8 cellular contexts compared by ENCODE assay signal in genomic region chr21:37074195-37074510, GRCh38. TPM values are rescaled to one million over a fixed set of nuclear protein-coding genes. Genes with fewer than 3 reads are reported as not detected.
DNase-seq lines count a peak whose midpoint lies in the region; ATAC-seq and TF ChIP-seq lines count a peak whose summit lies in the region.

No MANE protein-coding gene starts in this region.

- TF ChIP-seq POLR2A in Peyer's patch (IDR thresholded peaks at IDR 0.05) (no peak), esophagus muscularis mucosa (IDR thresholded peaks at IDR 0.05; ENCODE audit: low read depth) (no peak)

- peaks cover 17% of the 10 kb centered on the region for H3K36me3 Mint-ChIP-seq in activated CD4-positive, alpha-beta T cell treated with anti-CD3 and anti-CD28 coated beads, Interleukin-2, amount 10 ng/mL, durations not matched to agents 24 days and 14 days (ENCODE audit: low read depth)

- TF ChIP-seq CTCF in Peyer's patch (IDR thresholded peaks at IDR 0.05) (no peak), esophagus muscularis mucosa (IDR thresholded peaks at IDR 0.05) (no peak), osteoblast (IDR thresholded peaks at IDR 0.05; ENCODE audit: extremely low read depth, low read depth, low read length) (no peak)

- peak overlapping the region; percentile 70 for H2AFZ ChIP-seq in osteoblast (ENCODE audit: low read length)

- no peak for TF ChIP-seq EP300 in esophagus muscularis mucosa (IDR thresholded peaks at IDR 0.05)

- H4K20me1 ChIP-seq in osteoblast (ENCODE audit: insufficient read depth, low read length), result peaks cover 46% of the 10 kb centered on the region

- H3K4me1 ChIP-seq in Peyer's patch, result peaks cover 0 to 24% (median 5%) of the 10 kb centered on the region in 4 donors
- peaks cover 16 to 40% (median 32%) of the 10 kb centered on the region in 4 donors for H3K4me1 ChIP-seq in esophagus muscularis mucosa
- peaks cover 18% of the 10 kb centered on the region for H3K4me1 ChIP-seq in osteoblast (ENCODE audit: insufficient read depth, low read length)

- WGBS in esophagus muscularis mucosa, result 8% methylated on average over 9 of the region's 14 CpGs

- peaks cover 36% of the 10 kb centered on the region for H3K4me1 Mint-ChIP-seq in activated CD4-positive, alpha-beta T cell treated with anti-CD3 and anti-CD28 coated beads, Interleukin-2, amount 10 ng/mL, durations not matched to agents 24 days and 14 days

- peaks cover 6% of the 10 kb centered on the region for H3K27me3 Mint-ChIP-seq in activated CD4-positive, alpha-beta T cell treated with anti-CD3 and anti-CD28 coated beads, Interleukin-2, amount 10 ng/mL, durations not matched to agents 24 days and 14 days

- peak overlapping the region; percentile 96 for H3K27ac Mint-ChIP-seq in activated CD4-positive, alpha-beta T cell treated with anti-CD3 and anti-CD28 coated beads, Interleukin-2, amount 10 ng/mL, durations not matched to agents 24 days and 14 days

- peak overlapping the region; percentile 68 to 92 (median 90) for H3K4me3 ChIP-seq in Peyer's patch
- H3K4me3 ChIP-seq in esophagus muscularis mucosa, result peak overlapping the region; percentile 75 to 97 (median 76)
- peak overlapping the region; percentile 92 for H3K4me3 ChIP-seq in osteoblast (ENCODE audit: insufficient read depth, low read length)

- peaks cover 61% of the 10 kb centered on the region for H3K79me2 ChIP-seq in osteoblast (ENCODE audit: insufficient read depth, low read length)

- intact Hi-C loops in activated CD4-positive, alpha-beta T cell treated with anti-CD3 and anti-CD28 coated beads, Interleukin-2, amount 10 ng/mL, durations not matched to agents 24 days and 14 days (cut with micrococcal nuclease), result loop anchor here (10.0 kb wide), 2 partner anchors 151 to 371 kb away; no protein-coding TSS in a partner anchor
- intact Hi-C loops in esophagus muscularis mucosa (cut with DNase I), result loop anchor here (5.0 to 10.0 kb wide), 3 partner anchors 109 to 301 kb away; partner anchors contain the start of genes HLCS and VPS26C

- H3K27ac ChIP-seq in Peyer's patch, result peak overlapping the region; percentile 94 to 99 (median 98)
- peak overlapping the region; percentile 92 to 100 (median 100) for H3K27ac ChIP-seq in esophagus muscularis mucosa (replicated peaks in 1 of 4)
- peak overlapping the region; percentile 86 for H3K27ac ChIP-seq in osteoblast (ENCODE audit: low read depth, low read length)

- ATAC-seq in GM21526 (IDR thresholded peaks at IDR 0.05; ENCODE audit: low FRiP score, unreplicated experiment) (no peak), HG03159 (IDR thresholded peaks at IDR 0.05; ENCODE audit: unreplicated experiment) (no peak)

- H3K4me3 Mint-ChIP-seq in activated CD4-positive, alpha-beta T cell treated with anti-CD3 and anti-CD28 coated beads, Interleukin-2, amount 10 ng/mL, durations not matched to agents 24 days and 14 days, result peak overlapping the region; percentile 94

- no peaks in the 10 kb centered on the region for H3K9me3 ChIP-seq in Peyer's patch
- peaks cover 0 to 2% (median 0%) of the 10 kb centered on the region in 4 donors for H3K9me3 ChIP-seq in esophagus muscularis mucosa
- no peaks in the 10 kb centered on the region for H3K9me3 ChIP-seq in osteoblast (ENCODE audit: low read depth, low read length)

- no peaks in the 10 kb centered on the region for H3K9me3 Mint-ChIP-seq in activated CD4-positive, alpha-beta T cell treated with anti-CD3 and anti-CD28 coated beads, Interleukin-2, amount 10 ng/mL, durations not matched to agents 24 days and 14 days

- H3K4me2 ChIP-seq in osteoblast (ENCODE audit: insufficient read depth, low read length), result peak overlapping the region; percentile 95

- no peak for DNase-seq in activated CD4-positive, alpha-beta T cell treated with anti-CD3 and anti-CD28 coated beads, Interleukin-2, amount 10 ng/mL, durations not matched to agents 24 days and 14 days
- no peak for DNase-seq in activated CD4-positive, alpha-beta T cell treated with anti-CD3 and anti-CD28 coated beads, Interleukin-2, amount 50 U/mL, for 4 hours
- DNase-seq in Peyer's patch (peak in 1 of 3 donors; percentile 20), esophagus muscularis mucosa (ENCODE audit: extremely low spot score) (no peak), osteoblast (ENCODE audit: insufficient read length, low spot score, missing footprints) (no peak), Kasumi-1 (lab: John Stamatoyannopoulos, UW) (no peak)

- H3K36me3 ChIP-seq in Peyer's patch, result no peaks in the 10 kb centered on the region
- peaks cover 0 to 10% (median 0%) of the 10 kb centered on the region in 4 donors for H3K36me3 ChIP-seq in esophagus muscularis mucosa
- H3K36me3 ChIP-seq in osteoblast (ENCODE audit: insufficient read depth, low read length), result no peaks in the 10 kb centered on the region

- H3K27me3 ChIP-seq in Peyer's patch (no peaks in the 10 kb centered on the region), esophagus muscularis mucosa (no peaks in the 10 kb centered on the region), osteoblast (ENCODE audit: insufficient read depth, low read length) (no peaks in the 10 kb centered on the region)

RNA-seq across cellular contexts. Expression of gene TTC3, which starts 1.1 kb away (rescaled TPM):
- total RNA-seq in activated CD4-positive, alpha-beta T cell treated with anti-CD3 and anti-CD28 coated beads, Interleukin-2, amount 10 ng/mL, durations not matched to agents 24 days and 14 days, result 62.4 and 63.0 TPM in 2 replicates
- total RNA-seq in Peyer's patch (100 to 1,000 TPM in 3 of 4 donors, 10 to 100 TPM in 1; 97.5 to 226 (median 144) TPM), esophagus muscularis mucosa (100 to 1,000 TPM in 2 of 4 donors, 10 to 100 TPM in 2; 86.0 to 162 (median 104) TPM), osteoblast (364 and 410 TPM in 2 replicates)

RNA-seq across cellular contexts. Expression of gene PIGP, which starts 1.3 kb away (rescaled TPM):
- total RNA-seq in activated CD4-positive, alpha-beta T cell treated with anti-CD3 and anti-CD28 coated beads, Interleukin-2, amount 10 ng/mL, durations not matched to agents 24 days and 14 days, result 19.0 and 19.4 TPM in 2 replicates
- 10 to 100 TPM; 11.4 to 26.4 (median 12.7) TPM for total RNA-seq in Peyer's patch
- 10 to 100 TPM; 20.3 to 30.7 (median 21.6) TPM for total RNA-seq in esophagus muscularis mucosa
- total RNA-seq in osteoblast, result 2.5 and 5.9 TPM in 2 replicates
